Comparison of ENCODE assay signal across 1 cellular context in the genomic region with DNA sequence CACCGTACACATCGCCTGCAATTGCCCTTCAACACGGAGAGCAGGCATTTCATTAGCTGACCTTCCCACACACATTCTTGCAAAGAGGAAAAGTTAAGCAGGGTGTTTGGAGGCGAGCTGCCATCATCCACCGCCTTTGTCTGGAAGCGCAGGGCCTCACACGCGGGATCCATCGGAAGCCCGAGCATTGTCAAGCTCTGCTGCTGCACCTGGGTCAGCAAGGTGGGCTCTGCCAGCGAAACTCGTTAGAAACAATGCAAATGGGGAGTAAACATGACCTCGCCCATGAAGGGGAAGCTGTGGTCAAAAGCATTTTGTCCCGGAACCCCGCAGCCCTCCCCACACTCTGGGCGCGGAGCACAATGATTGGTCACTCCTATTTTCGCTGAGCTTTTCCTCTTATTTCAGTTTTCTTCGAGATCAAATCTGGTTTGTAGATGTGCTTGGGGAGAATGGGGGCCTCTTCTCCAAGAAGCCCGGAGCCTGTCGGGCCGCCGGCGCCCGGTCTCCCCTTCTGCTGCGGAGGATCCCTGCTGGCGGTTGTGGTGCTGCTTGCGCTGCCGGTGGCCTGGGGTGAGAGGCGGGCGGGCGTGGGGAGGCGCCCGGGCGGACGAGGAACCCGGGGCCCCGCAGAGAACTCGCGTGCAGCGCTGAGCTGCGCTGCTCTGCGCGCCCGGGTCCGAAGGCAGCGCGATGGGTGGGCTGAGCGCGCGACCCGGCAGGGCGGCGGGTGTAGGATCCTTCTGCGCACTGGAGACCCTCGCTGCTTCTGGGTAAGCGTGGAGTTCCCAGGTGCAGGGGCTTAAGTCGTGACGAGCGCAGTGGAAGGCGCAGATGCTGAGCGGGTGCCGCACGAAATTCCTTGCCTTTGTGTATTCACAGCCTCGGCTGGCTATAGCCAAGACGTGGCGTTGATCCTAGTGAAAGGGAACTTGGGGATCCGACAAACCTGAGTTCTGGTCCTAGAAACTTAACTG.
TF ChIP-seq lines count a peak whose summit lies in the region.

A gene (plus strand): TSS at position 342 of the 977 bp plus-strand sequence. CDS start 111 bp downstream, at position 453.

TF ChIP-seq in SK-N-SH, 30 proteins besides CTCF, POLR2A, EP300 and RAD21 (continued from another document):
- TF ChIP-seq, protein P1, sequence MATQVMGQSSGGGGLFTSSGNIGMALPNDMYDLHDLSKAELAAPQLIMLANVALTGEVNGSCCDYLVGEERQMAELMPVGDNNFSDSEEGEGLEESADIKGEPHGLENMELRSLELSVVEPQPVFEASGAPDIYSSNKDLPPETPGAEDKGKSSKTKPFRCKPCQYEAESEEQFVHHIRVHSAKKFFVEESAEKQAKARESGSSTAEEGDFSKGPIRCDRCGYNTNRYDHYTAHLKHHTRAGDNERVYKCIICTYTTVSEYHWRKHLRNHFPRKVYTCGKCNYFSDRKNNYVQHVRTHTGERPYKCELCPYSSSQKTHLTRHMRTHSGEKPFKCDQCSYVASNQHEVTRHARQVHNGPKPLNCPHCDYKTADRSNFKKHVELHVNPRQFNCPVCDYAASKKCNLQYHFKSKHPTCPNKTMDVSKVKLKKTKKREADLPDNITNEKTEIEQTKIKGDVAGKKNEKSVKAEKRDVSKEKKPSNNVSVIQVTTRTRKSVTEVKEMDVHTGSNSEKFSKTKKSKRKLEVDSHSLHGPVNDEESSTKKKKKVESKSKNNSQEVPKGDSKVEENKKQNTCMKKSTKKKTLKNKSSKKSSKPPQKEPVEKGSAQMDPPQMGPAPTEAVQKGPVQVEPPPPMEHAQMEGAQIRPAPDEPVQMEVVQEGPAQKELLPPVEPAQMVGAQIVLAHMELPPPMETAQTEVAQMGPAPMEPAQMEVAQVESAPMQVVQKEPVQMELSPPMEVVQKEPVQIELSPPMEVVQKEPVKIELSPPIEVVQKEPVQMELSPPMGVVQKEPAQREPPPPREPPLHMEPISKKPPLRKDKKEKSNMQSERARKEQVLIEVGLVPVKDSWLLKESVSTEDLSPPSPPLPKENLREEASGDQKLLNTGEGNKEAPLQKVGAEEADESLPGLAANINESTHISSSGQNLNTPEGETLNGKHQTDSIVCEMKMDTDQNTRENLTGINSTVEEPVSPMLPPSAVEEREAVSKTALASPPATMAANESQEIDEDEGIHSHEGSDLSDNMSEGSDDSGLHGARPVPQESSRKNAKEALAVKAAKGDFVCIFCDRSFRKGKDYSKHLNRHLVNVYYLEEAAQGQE (IDR thresholded peaks at IDR 0.05; ENCODE audit: low read depth, low read length), result no peak
